ENCODE assay signal across 9 cellular contexts in the genomic region with DNA sequence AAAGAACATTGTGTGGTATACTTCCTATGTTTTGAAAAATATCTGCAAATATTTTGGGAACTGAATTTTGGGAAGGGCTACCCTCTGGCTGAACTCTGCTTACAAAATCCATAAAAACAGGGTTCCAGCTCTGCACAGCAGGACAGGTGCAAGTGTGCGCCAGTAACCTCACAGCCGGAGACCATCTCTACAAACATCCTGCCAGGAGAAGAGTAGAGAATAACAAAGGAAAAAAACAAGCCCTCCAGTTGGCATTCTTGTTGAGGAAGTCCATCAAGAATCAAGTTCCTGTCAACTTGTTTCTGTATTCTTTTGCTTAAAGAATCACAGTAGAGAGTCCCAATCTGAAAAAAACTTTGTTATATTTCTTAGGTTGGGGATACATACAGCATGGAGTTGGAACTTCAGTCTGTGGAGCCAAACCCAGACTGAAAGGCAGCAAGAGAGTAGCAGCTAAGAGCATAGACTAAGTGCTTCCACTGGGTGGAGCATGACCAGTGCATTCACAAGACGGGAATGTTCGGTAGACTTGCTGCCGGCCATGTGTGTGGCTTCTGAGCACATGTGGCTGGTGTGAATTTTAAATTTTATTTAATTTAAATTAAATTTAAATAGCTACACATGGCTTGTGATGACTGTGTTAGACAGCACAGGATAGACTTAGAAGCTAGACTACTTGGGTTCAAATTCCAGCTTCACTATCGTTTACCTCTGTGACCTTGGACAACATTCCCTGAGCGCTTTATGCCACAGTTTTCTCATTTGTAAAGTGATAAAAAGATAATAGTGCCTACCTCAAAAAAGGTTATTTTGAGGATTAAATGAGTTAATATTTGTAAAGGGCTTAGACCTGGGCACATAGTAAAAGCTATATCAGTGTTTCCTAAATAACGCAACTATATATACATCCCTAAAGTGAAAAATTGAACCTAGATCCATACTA. TPM values are rescaled to one million over a fixed set of nuclear protein-coding genes. Genes with fewer than 3 reads are reported as not detected.
DNase-seq lines count a peak whose midpoint lies in the region; ATAC-seq and TF ChIP-seq lines count a peak whose summit lies in the region.
"Had no signal": no experiment of that assay in that cellular context is flagged by ENCODE, and none has a peak within 500 bp of the region (broad histone marks: within the 10 kb centered on the region; RNA-seq: fewer than 3 reads in every experiment).

No MANE protein-coding gene starts in this region.

- H3K27me3 Mint-ChIP-seq in activated naive CD4-positive, alpha-beta T cell treated with anti-CD3 and anti-CD28 coated beads for 36 hours (ENCODE audit: low read depth), result peaks cover 3% of the 10 kb centered on the region
- H3K27me3 Mint-ChIP-seq: activated naive CD8-positive, alpha-beta T cell had no signal

- no peaks in the 10 kb centered on the region for H3K27me3 ChIP-seq in WERI-Rb-1 (ENCODE audit: insufficient read depth, low read depth, severe bottlenecking)
- H3K27me3 ChIP-seq in uterus, result no peaks in the 10 kb centered on the region

- peak; percentile 8 for DNase-seq in activated naive CD4-positive, alpha-beta T cell treated with anti-CD3 and anti-CD28 coated beads for 36 hours
- no peak for DNase-seq in activated naive CD4-positive, alpha-beta T cell treated with anti-CD3 and anti-CD28 coated beads, Interleukin-2, amount 50 U/mL, for 16 hours
- peak; percentile 31 for DNase-seq in WERI-Rb-1
- peak; percentile 37 for DNase-seq in iPS-NIHi11 (ENCODE audit: low spot score)
- DNase-seq in uterus, result peak in 1 of 2 donors; percentile 42
- no peak for DNase-seq in cortex of kidney (lab: John Stamatoyannopoulos, UW)
- no peak for DNase-seq in CD1c-positive myeloid dendritic cell (ENCODE audit: extremely low spot score)

- H3K4me3 ChIP-seq in WERI-Rb-1 (ENCODE audit: low read depth, low read length) (no peak overlapping the region), uterus (no peak overlapping the region)

- ATAC-seq in GM18519 (IDR thresholded peaks at IDR 0.05; ENCODE audit: low FRiP score, unreplicated experiment), result no peak

- no peak overlapping the region for H3K4me3 Mint-ChIP-seq in activated naive CD4-positive, alpha-beta T cell treated with anti-CD3 and anti-CD28 coated beads for 36 hours
- H3K4me3 Mint-ChIP-seq: activated naive CD8-positive, alpha-beta T cell had no signal

- H3K9me3 Mint-ChIP-seq in activated naive CD4-positive, alpha-beta T cell treated with anti-CD3 and anti-CD28 coated beads for 36 hours, result no peaks in the 10 kb centered on the region

- no peaks in the 10 kb centered on the region for H3K4me1 Mint-ChIP-seq in activated naive CD4-positive, alpha-beta T cell treated with anti-CD3 and anti-CD28 coated beads for 36 hours (ENCODE audit: low read depth)

- H3K9me3 ChIP-seq in WERI-Rb-1 (ENCODE audit: severe bottlenecking) (no peaks in the 10 kb centered on the region), uterus (no peaks in the 10 kb centered on the region)

- H3K36me3 ChIP-seq in WERI-Rb-1 (no peaks in the 10 kb centered on the region), uterus (no peaks in the 10 kb centered on the region)

- H3K27ac ChIP-seq in WERI-Rb-1 (no peak overlapping the region), uterus (peak overlapping the region in 1 of 2 donors; percentile 65)

- TF ChIP-seq CTCF in WERI-Rb-1 (IDR thresholded peaks at IDR 0.05; ENCODE audit: low read depth, low read length) (peak; percentile 59), uterus (IDR thresholded peaks at IDR 0.05) (peak in 3 of 4 experiments; percentile 24 to 28 (median 26))

- intact Hi-C loops in activated naive CD4-positive, alpha-beta T cell treated with anti-CD3 and anti-CD28 coated beads for 36 hours (cut with micrococcal nuclease), result no loop called here
- intact Hi-C loops in uterus (cut with DNase I; ENCODE audit: low total_unique reads), result no loop called here

- H3K4me1 ChIP-seq in uterus, result peaks cover 11 to 22% of the 10 kb centered on the region in 2 donors

- no peak for TF ChIP-seq POLR2A in uterus (IDR thresholded peaks at IDR 0.05)

- H3K36me3 Mint-ChIP-seq in activated naive CD4-positive, alpha-beta T cell treated with anti-CD3 and anti-CD28 coated beads for 36 hours (ENCODE audit: low read depth), result no peaks in the 10 kb centered on the region
- H3K36me3 Mint-ChIP-seq: activated naive CD8-positive, alpha-beta T cell had no signal

- CTCF ChIA-PET in activated naive CD4-positive, alpha-beta T cell treated with anti-CD3 and anti-CD28 coated beads for 36 hours (lab: Charles Lee), result interaction anchor here (1.2 to 1.3 kb wide), 2 partner anchors 207 to 391 kb away, joined by 3 to 4 read pairs; no protein-coding TSS in a partner anchor

- H3K27ac Mint-ChIP-seq in activated naive CD4-positive, alpha-beta T cell treated with anti-CD3 and anti-CD28 coated beads for 36 hours, result no peak overlapping the region
- H3K27ac Mint-ChIP-seq: activated naive CD8-positive, alpha-beta T cell had no signal

RNA-seq across cellular contexts. Expression of gene SPTBN1, which starts 41.9 kb away (rescaled TPM):
- total RNA-seq in activated naive CD4-positive, alpha-beta T cell treated with anti-CD3 and anti-CD28 coated beads for 36 hours, result 100 to 1,000 TPM; 103 to 107 TPM
- 100 to 1,000 TPM; 189 to 423 (median 341) TPM for total RNA-seq in uterus

Comparison
In these comparisons a context has a peak if more than half of its experiments do, and no peak if none do; other contexts are left out.
1. DNase-seq: peak in activated naive CD4-positive, alpha-beta T cell treated with anti-CD3 and anti-CD28 coated beads for 36 hours (single experiment), WERI-Rb-1 (single experiment) and iPS-NIHi11 (single experiment); none in activated naive CD4-positive, alpha-beta T cell treated with anti-CD3 and anti-CD28 coated beads, Interleukin-2, amount 50 U/mL, for 16 hours (single experiment), cortex of kidney (single experiment) and CD1c-positive myeloid dendritic cell (single experiment).